In the genomic region with DNA sequence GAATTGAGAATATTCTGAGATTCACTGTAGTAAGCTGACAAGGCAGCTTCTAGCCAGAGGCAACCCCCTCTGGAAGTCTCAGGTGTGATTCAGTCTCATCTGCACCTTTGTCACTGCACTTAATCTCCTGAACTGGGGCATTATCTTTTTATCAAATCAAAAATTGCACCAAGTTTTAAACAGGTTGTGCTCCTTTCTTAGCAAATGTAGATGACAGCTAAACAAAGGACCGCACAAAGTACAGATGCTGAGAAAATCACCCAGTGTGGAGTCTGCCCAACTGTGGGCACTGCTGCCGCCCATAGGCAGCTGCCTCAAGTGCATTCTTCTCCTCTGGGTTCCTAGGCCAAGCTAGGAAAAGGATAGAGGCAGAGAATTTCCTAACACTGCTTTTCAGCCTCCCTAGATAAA, we compare ENCODE assay signal across 8 cellular contexts. TPM values are rescaled to one million over a fixed set of nuclear protein-coding genes. Genes with fewer than 3 reads are reported as not detected.
DNase-seq lines count a peak whose midpoint lies in the region; ATAC-seq and TF ChIP-seq lines count a peak whose summit lies in the region.

No MANE protein-coding gene starts in this region.

- no peak overlapping the region for H2AFZ ChIP-seq in mammary epithelial cell (ENCODE audit: low read depth, low read length)

- no peaks in the 10 kb centered on the region for H3K79me2 ChIP-seq in mammary epithelial cell (ENCODE audit: insufficient read depth, low read length)

- in situ Hi-C loops in mammary epithelial cell (cut with MboI; ENCODE audit: low sequenced_read_pairs in 2 of 2), result loop anchor here (10.0 to 25.0 kb wide), 2 partner anchors 296 to 299 kb away; no protein-coding TSS in a partner anchor

- H3K27me3 ChIP-seq in mammary epithelial cell (ENCODE audit: insufficient read depth, low read length), result no peaks in the 10 kb centered on the region

- no peak overlapping the region for H3K4me3 ChIP-seq in mammary epithelial cell (replicated peaks in 1 of 3; ENCODE audit: insufficient read depth in 1 of 3, low read depth in 2 of 3, low read length in 3 of 3)

- intact Hi-C loops in mammary epithelial cell (cut with micrococcal nuclease) (loop anchor here (1.0 to 5.0 kb wide), 3 partner anchors 182 to 303 kb away; a partner anchor contains a TSS), MCF 10A (cut with micrococcal nuclease) (no loop called here)

- POLR2A ChIA-PET in MCF 10A (lab: Yijun Ruan, JAX), result no interaction called here

- dilution Hi-C loops in mammary epithelial cell (cut with HindIII; ENCODE audit: low sequenced_read_pairs), result no loop called here

- ATAC-seq in stimulated activated memory B cell treated with anti-CD40 and anti-IgM and Interleukin-4, amounts not matched to agents 10 μg/mL and 1 μg/mL and 100 μg/mL, for 72 hours, result peak; percentile 31
- ATAC-seq in HG03159 (IDR thresholded peaks at IDR 0.05; ENCODE audit: unreplicated experiment), result no peak
- no peak for ATAC-seq in HG02610 (IDR thresholded peaks at IDR 0.05; ENCODE audit: unreplicated experiment)

- BruUV-seq in mammary epithelial cell (replicated peaks; lab: Mats Ljungman, UMichigan) (no TSS peak), MCF 10A (replicated peaks; lab: Mats Ljungman, UMichigan) (no TSS peak)

- 64% methylated on average over 2 of the region's 2 CpGs for WGBS in mammary epithelial cell (ENCODE audit: low coverage, missing lambda C conversion rate)

- H3K9me3 ChIP-seq in mammary epithelial cell (replicated peaks; ENCODE audit: insufficient read depth, low read length), result no peaks in the 10 kb centered on the region

- no peaks in the 10 kb centered on the region for H3K36me3 Mint-ChIP-seq in MCF 10A (ENCODE audit: insufficient read depth, unreplicated experiment)
- H3K36me3 Mint-ChIP-seq in stimulated activated memory B cell treated with anti-CD40 and anti-IgM and Interleukin-4, amounts not matched to agents 10 μg/mL and 1 μg/mL and 100 μg/mL, for 72 hours, result no peaks in the 10 kb centered on the region

- DNase-seq in mammary epithelial cell (peak; percentile 38), MCF 10A (ENCODE audit: unreplicated experiment) (no peak), NCI-H748 (lab: John Stamatoyannopoulos, UW; ENCODE audit: unreplicated experiment) (peak; percentile 83), fibroblast of peridontal ligament (ENCODE audit: extremely low read depth) (peak; percentile 64), GDM1 (lab: John Stamatoyannopoulos, UW) (no peak)

- H3K4me2 ChIP-seq in mammary epithelial cell (ENCODE audit: insufficient read depth, low read depth, low read length), result no peak overlapping the region

- no peak overlapping the region for H3K9ac ChIP-seq in mammary epithelial cell (ENCODE audit: insufficient read depth, low read length)

- TF ChIP-seq CTCF in mammary epithelial cell (conservative IDR thresholded peaks at IDR 0.05 in 1 of 2, IDR thresholded peaks at IDR 0.05 in 1 of 2; ENCODE audit: extremely low read depth in 1 of 2, insufficient read depth in 1 of 2, low read depth in 1 of 2, low read length in 2 of 2) (peak; percentile 43 to 68), MCF 10A (IDR thresholded peaks at IDR 0.05; ENCODE audit: unreplicated experiment) (no peak)

- no peak overlapping the region for H3K27ac ChIP-seq in mammary epithelial cell (ENCODE audit: insufficient read depth, low read depth, low read length)

- no peak overlapping the region for H3K27ac Mint-ChIP-seq in MCF 10A (ENCODE audit: low read depth, unreplicated experiment)
- H3K27ac Mint-ChIP-seq in stimulated activated memory B cell treated with anti-CD40 and anti-IgM and Interleukin-4, amounts not matched to agents 10 μg/mL and 1 μg/mL and 100 μg/mL, for 72 hours, result no peak overlapping the region

- H3K36me3 ChIP-seq in mammary epithelial cell (ENCODE audit: insufficient read depth, low read length), result no peaks in the 10 kb centered on the region

- peaks cover 8% of the 10 kb centered on the region for H3K9me3 Mint-ChIP-seq in MCF 10A (ENCODE audit: unreplicated experiment)
- peaks cover 3% of the 10 kb centered on the region for H3K9me3 Mint-ChIP-seq in stimulated activated memory B cell treated with anti-CD40 and anti-IgM and Interleukin-4, amounts not matched to agents 10 μg/mL and 1 μg/mL and 100 μg/mL, for 72 hours

- CTCF ChIA-PET in mammary epithelial cell (lab: Charles Lee; ENCODE audit: low non-redundant PET), result interaction anchor here (0.5 to 1.1 kb wide), 2 partner anchors 19 to 303 kb away, joined by 4 to 8 read pairs; no protein-coding TSS in a partner anchor
- CTCF ChIA-PET in MCF 10A (lab: Yijun Ruan, JAX), result interaction anchor here (0.9 kb wide), 1 partner anchor 60 kb away, joined by 3 read pairs; no protein-coding TSS in a partner anchor

- no peaks in the 10 kb centered on the region for H4K20me1 ChIP-seq in mammary epithelial cell (ENCODE audit: insufficient read depth, low read length)

- H3K27me3 Mint-ChIP-seq in MCF 10A (ENCODE audit: insufficient read depth, unreplicated experiment), result no peaks in the 10 kb centered on the region
- H3K27me3 Mint-ChIP-seq in stimulated activated memory B cell treated with anti-CD40 and anti-IgM and Interleukin-4, amounts not matched to agents 10 μg/mL and 1 μg/mL and 100 μg/mL, for 72 hours, result no peaks in the 10 kb centered on the region

- no peaks in the 10 kb centered on the region for H3K4me1 ChIP-seq in mammary epithelial cell (ENCODE audit: insufficient read depth, low read length)

- H3K4me3 Mint-ChIP-seq in MCF 10A (ENCODE audit: unreplicated experiment), result no peak overlapping the region
- no peak overlapping the region for H3K4me3 Mint-ChIP-seq in stimulated activated memory B cell treated with anti-CD40 and anti-IgM and Interleukin-4, amounts not matched to agents 10 μg/mL and 1 μg/mL and 100 μg/mL, for 72 hours

- no peaks in the 10 kb centered on the region for H3K4me1 Mint-ChIP-seq in MCF 10A (ENCODE audit: insufficient read depth, unreplicated experiment)
- H3K4me1 Mint-ChIP-seq in stimulated activated memory B cell treated with anti-CD40 and anti-IgM and Interleukin-4, amounts not matched to agents 10 μg/mL and 1 μg/mL and 100 μg/mL, for 72 hours, result peaks cover 6% of the 10 kb centered on the region

RNA-seq across cellular contexts. Expression of a gene that starts 51.1 kb away (rescaled TPM):
- 10 to 100 TPM; 52.8 to 95.9 TPM for total RNA-seq in mammary epithelial cell
- 32.8 TPM for polyA plus RNA-seq in mammary epithelial cell
- 90.4 TPM for polyA minus RNA-seq in mammary epithelial cell
- total RNA-seq in MCF 10A (2022), result 31.1 and 33.1 TPM in 2 replicates

Comparison
In these comparisons a context has a peak if more than half of its experiments do, and no peak if none do; other contexts are left out.
1. DNase-seq: peak in mammary epithelial cell (single experiment), NCI-H748 (single experiment) and fibroblast of peridontal ligament (single experiment); none in MCF 10A (single experiment) and GDM1 (single experiment).